ENCODE assay signal across 26 cellular contexts in the genomic region with DNA sequence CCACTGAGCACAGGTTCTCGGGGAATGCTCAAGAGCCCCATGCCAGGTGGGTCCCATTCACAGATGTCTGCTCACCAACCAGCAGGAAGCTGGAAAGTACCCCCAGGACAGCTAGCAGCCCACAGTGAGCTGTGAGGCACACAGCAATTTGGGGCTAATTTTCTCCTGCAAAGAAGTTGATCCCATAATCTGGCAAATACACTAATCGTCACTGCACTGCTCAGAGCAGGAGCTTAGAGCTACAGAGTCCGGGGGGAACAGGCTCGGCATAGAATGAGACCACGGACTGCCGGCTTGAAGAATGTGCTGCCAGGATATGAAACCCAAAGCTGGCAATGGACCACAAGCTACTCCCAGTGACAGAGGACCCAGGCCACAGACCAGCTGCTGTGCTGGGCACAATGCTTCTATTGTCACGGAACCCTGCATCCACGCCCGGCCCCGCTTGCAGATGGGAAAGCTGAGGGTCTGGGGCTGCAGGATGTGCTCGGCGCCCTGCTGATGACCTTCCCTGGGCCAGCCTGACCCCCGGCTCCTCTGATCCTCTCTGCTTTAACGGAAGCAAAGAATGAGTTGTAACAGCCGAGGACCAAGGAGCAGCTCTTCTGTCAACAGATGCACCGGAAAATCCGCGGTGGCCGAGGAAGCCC.
DNase-seq lines count a peak whose midpoint lies in the region; ATAC-seq and TF ChIP-seq lines count a peak whose summit lies in the region.
"Had no signal": no experiment of that assay in that cellular context is flagged by ENCODE, and none has a peak within 500 bp of the region (broad histone marks: within the 10 kb centered on the region; RNA-seq: fewer than 3 reads in every experiment).

No MANE protein-coding gene starts in this region.

- no peak for ATAC-seq in HG03280 (IDR thresholded peaks at IDR 0.05; ENCODE audit: unreplicated experiment)
- ATAC-seq: activated naive CD8-positive, alpha-beta T cell treated with anti-CD3 and anti-CD28 coated beads, Interleukin-2, amount 50 U/mL, for 24 hours; K562; right cardiac atrium; stimulated activated naive B cell treated with anti-CD40 and anti-IgM and Interleukin-4, amounts not matched to agents 10 μg/mL and 1 μg/mL and 100 μg/mL, for 72 hours had no signal

- peak overlapping the region in 1 of 5 experiments; percentile 53 for H3K4me3 Mint-ChIP-seq in brain
- H3K4me3 Mint-ChIP-seq: activated naive CD8-positive, alpha-beta T cell treated with anti-CD3 and anti-CD28 coated beads, Interleukin-2, amount 50 U/mL, for 24 hours; activated T-cell treated with anti-CD3 and anti-CD28 coated beads, Interleukin-2, amount 50 U/mL, for 24 hours; stimulated activated naive B cell treated with anti-CD40 and anti-IgM and Interleukin-4, amounts not matched to agents 10 μg/mL and 1 μg/mL and 100 μg/mL, for 72 hours; T-helper 1 cell treated with Interleukin-12 subunit alpha and Interleukin-12 subunit beta and Interleukin-4 antibody, amounts not matched to agents 30 μg/mL and 1 μg/mL, for 36 hours had no signal

- H3K9me3 ChIP-seq in esophagus squamous epithelium, result no peaks in the 10 kb centered on the region
- H3K9me3 ChIP-seq: BLaER1 treated with 17β-estradiol and CSF1 and Interleukin-3, amounts not matched to agents 10 nM and 100 nM; MG63; tibial nerve had no signal

- H3K4me1 ChIP-seq in esophagus squamous epithelium, result no peaks in the 10 kb centered on the region

- no peak overlapping the region for H3K4me3 ChIP-seq in esophagus squamous epithelium
- H3K4me3 ChIP-seq: BLaER1 treated with 17β-estradiol and CSF1 and Interleukin-3, amounts not matched to agents 10 nM and 100 nM; K562; MG63; tibial nerve had no signal

- H3K9me3 Mint-ChIP-seq in brain, result peaks cover 0 to 6% (median 0%) of the 10 kb centered on the region in 5 experiments
- H3K9me3 Mint-ChIP-seq: activated naive CD8-positive, alpha-beta T cell treated with anti-CD3 and anti-CD28 coated beads, Interleukin-2, amount 50 U/mL, for 24 hours; activated T-cell treated with anti-CD3 and anti-CD28 coated beads, Interleukin-2, amount 50 U/mL, for 24 hours; stimulated activated naive B cell treated with anti-CD40 and anti-IgM and Interleukin-4, amounts not matched to agents 10 μg/mL and 1 μg/mL and 100 μg/mL, for 72 hours; T-helper 1 cell treated with Interleukin-12 subunit alpha and Interleukin-12 subunit beta and Interleukin-4 antibody, amounts not matched to agents 30 μg/mL and 1 μg/mL, for 36 hours had no signal

- H3K27ac Mint-ChIP-seq in brain, result peak overlapping the region in 4 of 5 experiments; percentile 73 to 94 (median 86)
- H3K27ac Mint-ChIP-seq: activated naive CD8-positive, alpha-beta T cell treated with anti-CD3 and anti-CD28 coated beads, Interleukin-2, amount 50 U/mL, for 24 hours; activated T-cell treated with anti-CD3 and anti-CD28 coated beads, Interleukin-2, amount 50 U/mL, for 24 hours; stimulated activated naive B cell treated with anti-CD40 and anti-IgM and Interleukin-4, amounts not matched to agents 10 μg/mL and 1 μg/mL and 100 μg/mL, for 72 hours; T-helper 1 cell treated with Interleukin-12 subunit alpha and Interleukin-12 subunit beta and Interleukin-4 antibody, amounts not matched to agents 30 μg/mL and 1 μg/mL, for 36 hours had no signal

- TF ChIP-seq CTCF in brain (conservative IDR thresholded peaks at IDR 0.05) (no peak), esophagus squamous epithelium (IDR thresholded peaks at IDR 0.05) (no peak)

- intact Hi-C loops in posterior cingulate gyrus (cut with DNase I), result no loop called here
- intact Hi-C loops in esophagus squamous epithelium (cut with DNase I), result no loop called here

- H3K4me1 Mint-ChIP-seq in brain, result peaks cover 54% of the 10 kb centered on the region
- H3K4me1 Mint-ChIP-seq: activated naive CD8-positive, alpha-beta T cell treated with anti-CD3 and anti-CD28 coated beads, Interleukin-2, amount 50 U/mL, for 24 hours; stimulated activated naive B cell treated with anti-CD40 and anti-IgM and Interleukin-4, amounts not matched to agents 10 μg/mL and 1 μg/mL and 100 μg/mL, for 72 hours had no signal

- DNase-seq in NCI-H526 (lab: John Stamatoyannopoulos, UW) (peak; percentile 58 to 75), posterior cingulate gyrus (peak in 7 of 10 donors; percentile 45 to 94 (median 73)), esophagus squamous epithelium (lab: John Stamatoyannopoulos, UW) (no peak), DMS 273 treated with DMSO at 0.1 percent for 48 hours (lab: John Stamatoyannopoulos, UW) (no peak)
- DNase-seq in stimulated activated naive CD4-positive, alpha-beta T cell treated with Interleukin-2 at 50 U/mL for 16 hours (lab: John Stamatoyannopoulos, UW), result no peak
- DNase-seq: ACHN; activated CD4-positive, alpha-beta T cell treated with anti-CD3 and anti-CD28 coated beads for 4 hours; activated CD8-positive, alpha-beta memory T cell treated with anti-CD3 and anti-CD28 coated beads for 24 hours; activated gamma-delta T cell treated with Interleukin-2 at 50 U/mL for 16 hours; activated naive CD8-positive, alpha-beta T cell treated with anti-CD3 and anti-CD28 coated beads, Interleukin-2, amount 50 U/mL, for 24 hours; activated T-cell treated with anti-CD3 and anti-CD28 coated beads, Interleukin-2, amount 50 U/mL, for 24 hours; brain microvascular endothelial cell; kidney; MG63; NCI-H1417 treated with DMSO at 0.1 percent for 48 hours; NCI-H2107; right cardiac atrium; stimulated activated CD4-positive, alpha-beta T cell treated with anti-CD3 and anti-CD28 coated beads, Interleukin-4, amount 100 ng/mL, for 24 hours; stimulated activated naive B cell treated with anti-CD40 and anti-IgM and Interleukin-4, amounts not matched to agents 10 μg/mL and 1 μg/mL and 100 μg/mL, for 72 hours had no signal

- 81% methylated on average over 15 of the region's 19 CpGs; no CpG with 5 or more reads in 1 of the 2 donors for WGBS in esophagus squamous epithelium, 2 donors

- H3K36me3 Mint-ChIP-seq in brain, result peaks cover 3% of the 10 kb centered on the region
- H3K36me3 Mint-ChIP-seq: stimulated activated naive B cell treated with anti-CD40 and anti-IgM and Interleukin-4, amounts not matched to agents 10 μg/mL and 1 μg/mL and 100 μg/mL, for 72 hours had no signal

- no peaks in the 10 kb centered on the region for H3K27me3 Mint-ChIP-seq in brain

- H3K36me3 ChIP-seq in esophagus squamous epithelium, result no peaks in the 10 kb centered on the region
- H3K36me3 ChIP-seq: BLaER1 treated with 17β-estradiol and CSF1 and Interleukin-3, amounts not matched to agents 10 nM and 100 nM; brain microvascular endothelial cell; MG63; tibial nerve had no signal

- H3K27ac ChIP-seq in layer of hippocampus (ENCODE audit: low read depth, low read length) (peak overlapping the region; percentile 24), esophagus squamous epithelium (no peak overlapping the region)
- H3K27ac ChIP-seq: BLaER1 treated with 17β-estradiol and CSF1 and Interleukin-3, amounts not matched to agents 10 nM and 100 nM; brain microvascular endothelial cell; tibial nerve had no signal

- H3K27me3 ChIP-seq in layer of hippocampus (ENCODE audit: control insufficient read depth, insufficient read depth, low read length) (no peaks in the 10 kb centered on the region), esophagus squamous epithelium (no peaks in the 10 kb centered on the region)
- H3K27me3 ChIP-seq: brain microvascular endothelial cell, MG63, tibial nerve had no signal

- TF ChIP-seq POLR2A in esophagus squamous epithelium (IDR thresholded peaks at IDR 0.05), result no peak

Comparison
In these comparisons a context has a peak if more than half of its experiments do, and no peak if none do; other contexts are left out.
1. DNase-seq: peak in NCI-H526 (2 of 2) and posterior cingulate gyrus (7 of 10); none in stimulated activated naive CD4-positive, alpha-beta T cell treated with Interleukin-2 at 50 U/mL for 16 hours (single experiment), esophagus squamous epithelium (single experiment) and DMS 273 treated with DMSO at 0.1 percent for 48 hours (single experiment).